24 cellular contexts compared by ENCODE assay signal in genomic region chr14:80944861-80945617, GRCh38. TPM values are rescaled to one million over a fixed set of nuclear protein-coding genes. Genes with fewer than 3 reads are reported as not detected.
"Had no signal": no experiment of that assay in that cellular context is flagged by ENCODE, and none has a peak within 500 bp of the region (broad histone marks: within the 10 kb centered on the region; RNA-seq: fewer than 3 reads in every experiment).

No MANE protein-coding gene starts in this region.

- FAIRE-seq: astrocyte, TTC549 had no signal

- H3K4me3 Mint-ChIP-seq: activated CD8-positive, alpha-beta T cell treated with anti-CD3 and anti-CD28 coated beads for 36 hours; activated naive CD8-positive, alpha-beta T cell; activated T-helper 1 cell treated with anti-CD3 and anti-CD28 coated beads, Interleukin-12 subunit alpha, Interleukin-12 subunit beta, Interleukin-2, Interleukin-4 antibody, amounts not matched to agents 30 ng/mL and 10 ng/mL and 1 ng/mL, durations not matched to agents 14 hours and 24 hours and 36 hours; brain had no signal

- H3K4me3 ChIP-seq: cardiac muscle cell, Peyer's patch had no signal

- DNase-seq: activated CD4-positive, CD25-positive, alpha-beta regulatory T cell; activated CD8-positive, alpha-beta memory T cell treated with anti-CD3 and anti-CD28 coated beads, Interleukin-2, amount 50 U/mL, for 4 hours; activated CD8-positive, alpha-beta T cell treated with anti-CD3 and anti-CD28 coated beads for 36 hours; activated effector memory CD4-positive, alpha-beta T cell treated with Interleukin-2 at 50 U/mL for 16 hours; activated naive CD4-positive, alpha-beta T cell; activated T-cell treated with anti-CD3 and anti-CD28 coated beads, Interleukin-2, amount 50 U/mL, for 1 hour; amygdala; NCI-H1048; NCI-H146; NCI-H187 treated with DMSO at 0.1 percent for 48 hours; NCI-H2081 treated with DMSO at 0.1 percent for 48 hours; NCI-H446; NCI-H524; Peyer's patch; SHP77 treated with DMSO at 0.1 percent for 48 hours; T-helper 2 cell; T1000 had no signal

- ATAC-seq: activated CD8-positive, alpha-beta T cell treated with anti-CD3 and anti-CD28 coated beads for 36 hours had no signal

- H3K27ac ChIP-seq: cardiac muscle cell, Peyer's patch, VCaP had no signal

- H3K36me3 Mint-ChIP-seq: brain had no signal

- H3K27me3 ChIP-seq: cardiac muscle cell, Peyer's patch had no signal

- H3K9me3 ChIP-seq: Peyer's patch had no signal

- H3K27ac Mint-ChIP-seq: activated T-helper 1 cell treated with anti-CD3 and anti-CD28 coated beads, Interleukin-12 subunit alpha, Interleukin-12 subunit beta, Interleukin-2, Interleukin-4 antibody, amounts not matched to agents 30 ng/mL and 10 ng/mL and 1 ng/mL, durations not matched to agents 14 hours and 24 hours and 36 hours; brain had no signal

- H3K9me3 Mint-ChIP-seq: brain had no signal

- H3K36me3 ChIP-seq: cardiac muscle cell, Peyer's patch had no signal

- H3K27me3 Mint-ChIP-seq: activated CD8-positive, alpha-beta T cell treated with anti-CD3 and anti-CD28 coated beads for 36 hours had no signal

RNA-seq across cellular contexts. Expression of gene TSHR, which starts 10.4 kb away (rescaled TPM):
- total RNA-seq: astrocyte, Peyer's patch had no signal
